11 cellular contexts compared by ENCODE assay signal in genomic region chr11:112655386-112655785, GRCh38.
DNase-seq lines count a peak whose midpoint lies in the region; ATAC-seq and TF ChIP-seq lines count a peak whose summit lies in the region.
"Had no signal": no experiment of that assay in that cellular context is flagged by ENCODE, and none has a peak within 500 bp of the region (broad histone marks: within the 10 kb centered on the region; RNA-seq: fewer than 3 reads in every experiment).

No MANE protein-coding gene starts in this region.

- peak; percentile 96 for DNase-seq in AG10803 (ENCODE audit: low read depth)
- no peak for DNase-seq in Panc1 (ENCODE audit: low read depth, low spot score)
- DNase-seq in fibroblast of peridontal ligament (ENCODE audit: extremely low read depth), result peak; percentile 88
- peak; percentile 3 for DNase-seq in mesendoderm
- DNase-seq: NCI-H1092 treated with DMSO at 0.1 percent for 48 hours, SHP77 had no signal

- no peak overlapping the region for H2BK15ac ChIP-seq in mesendoderm (replicated peaks; ENCODE audit: low read depth)

- H4K5ac ChIP-seq in mesendoderm (ENCODE audit: low read length), result no peak overlapping the region

- intact Hi-C loops in Panc1 (cut with micrococcal nuclease; ENCODE audit: unreplicated experiment), result no loop called here

- H3K4me1 ChIP-seq in Panc1 (ENCODE audit: control insufficient read depth, insufficient read depth, low read length), result no peaks in the 10 kb centered on the region
- no peaks in the 10 kb centered on the region for H3K4me1 ChIP-seq in mesendoderm (ENCODE audit: control insufficient read depth, low read depth, low read length)
- H3K4me1 ChIP-seq: BLaER1 had no signal

- no peak overlapping the region for H4K8ac ChIP-seq in mesendoderm (ENCODE audit: low read depth, low read length)

- no peak overlapping the region for H3K27ac ChIP-seq in Panc1 (ENCODE audit: low read length)
- H3K27ac ChIP-seq in mesendoderm (ENCODE audit: low read depth, low read length), result no peak overlapping the region
- H3K27ac ChIP-seq: BLaER1 had no signal

- H3K56ac ChIP-seq in mesendoderm (ENCODE audit: low read length), result no peak overlapping the region

- no peaks in the 10 kb centered on the region for H3K27me3 ChIP-seq in Panc1 (ENCODE audit: control insufficient read depth, insufficient read depth, low read length)
- no peaks in the 10 kb centered on the region for H3K27me3 ChIP-seq in mesendoderm (ENCODE audit: insufficient read depth, low read length, poor library complexity)
- H3K27me3 ChIP-seq: BLaER1 had no signal

- POLR2A ChIA-PET in Panc1 (lab: Charles Lee), result no interaction called here

- H2BK120ac ChIP-seq in mesendoderm (ENCODE audit: low read depth, low read length), result no peak overlapping the region

- ATAC-seq in Panc1 (no peak), GM18873 (IDR thresholded peaks at IDR 0.05; ENCODE audit: low FRiP score, unreplicated experiment) (no peak), HG02840 (IDR thresholded peaks at IDR 0.05; ENCODE audit: low FRiP score, unreplicated experiment) (no peak), HG03571 (IDR thresholded peaks at IDR 0.05; ENCODE audit: unreplicated experiment) (no peak), GM21360 (IDR thresholded peaks at IDR 0.05; ENCODE audit: unreplicated experiment) (no peak)

- H3K4me3 ChIP-seq in AG10803 (ENCODE audit: low read length) (no peak overlapping the region), Panc1 (ENCODE audit: low read depth in 2 of 2, low read length in 2 of 2) (no peak overlapping the region), mesendoderm (ENCODE audit: low read length) (no peak overlapping the region)
- H3K4me3 ChIP-seq: BLaER1 had no signal

- H3K23ac ChIP-seq in mesendoderm (ENCODE audit: low read length), result no peak overlapping the region

- WGBS in mesendoderm (ENCODE audit: extremely low coverage, insufficient coverage, low lambda C conversion rate), result no CpG with 5 or more reads among the region's 2 CpGs

- no peaks in the 10 kb centered on the region for H3K9me3 ChIP-seq in Panc1 (ENCODE audit: control insufficient read depth, insufficient read depth, low read depth, low read length)
- H3K9me3 ChIP-seq: BLaER1 had no signal

- no peaks in the 10 kb centered on the region for H3K79me2 ChIP-seq in mesendoderm (ENCODE audit: control insufficient read depth, insufficient read depth, low read length)

- H3K4ac ChIP-seq in mesendoderm (ENCODE audit: low read depth, low read length), result no peak overlapping the region

- no TSS peak for BruUV-seq in Panc1 (replicated peaks; lab: Mats Ljungman, UMichigan)

- H3K4me2 ChIP-seq in mesendoderm (ENCODE audit: low read length), result no peak overlapping the region
- H3K4me2 ChIP-seq: BLaER1 had no signal

- TF ChIP-seq CTCF in AG10803 (conservative IDR thresholded peaks at IDR 0.05; ENCODE audit: low read length) (no peak; the same call in 1 of the 2 replicates), Panc1 (IDR thresholded peaks at IDR 0.05) (0 out of 2 replicates have a peak, but pooled peaks have one; percentile 8)

- in situ Hi-C loops in Panc1 (cut with HindIII; ENCODE audit: low pct_unique_long_range_greater_than_20kb, low sequenced_read_pairs), result no loop called here

- H3K18ac ChIP-seq in mesendoderm (ENCODE audit: low read length), result no peak overlapping the region

- H2BK5ac ChIP-seq in mesendoderm (ENCODE audit: low read length), result no peak overlapping the region

- H3K36me3 ChIP-seq in Panc1 (ENCODE audit: control insufficient read depth, insufficient read depth, low read length) (no peaks in the 10 kb centered on the region), mesendoderm (ENCODE audit: control insufficient read depth, insufficient read depth, low read length) (no peaks in the 10 kb centered on the region)
- H3K36me3 ChIP-seq: BLaER1 had no signal

- H3K9ac ChIP-seq in mesendoderm (ENCODE audit: low read length), result no peak overlapping the region
- H3K9ac ChIP-seq: BLaER1 had no signal

- no peak overlapping the region for H2AK5ac ChIP-seq in mesendoderm (ENCODE audit: low read length)

- H3K79me1 ChIP-seq in mesendoderm (ENCODE audit: low read length), result no peaks in the 10 kb centered on the region

- CTCF ChIA-PET in Panc1 (lab: Charles Lee), result no interaction called here
